ENCODE assay signal across 1 cellular context in genomic region chr3:127848131-127849129, GRCh38.
TF ChIP-seq lines count a peak whose summit lies in the region.

No MANE protein-coding gene starts in this region.

TF ChIP-seq in IMR-90, 13 proteins besides CTCF, POLR2A, EP300 and RAD21 (continued from another document):
- TF ChIP-seq USF2 (IDR thresholded peaks at IDR 0.05; ENCODE audit: low read depth, low read length) (no peak), MXI1 (IDR thresholded peaks at IDR 0.05; ENCODE audit: borderline replicate concordance, low read depth, low read length) (no peak), CHD1 (IDR thresholded peaks at IDR 0.05; ENCODE audit: low read depth, low read length) (no peak), BHLHE40 (IDR thresholded peaks at IDR 0.05; ENCODE audit: low read depth, low read length) (no peak)
